ENCODE assay signal across 1 cellular context in the genomic region with DNA sequence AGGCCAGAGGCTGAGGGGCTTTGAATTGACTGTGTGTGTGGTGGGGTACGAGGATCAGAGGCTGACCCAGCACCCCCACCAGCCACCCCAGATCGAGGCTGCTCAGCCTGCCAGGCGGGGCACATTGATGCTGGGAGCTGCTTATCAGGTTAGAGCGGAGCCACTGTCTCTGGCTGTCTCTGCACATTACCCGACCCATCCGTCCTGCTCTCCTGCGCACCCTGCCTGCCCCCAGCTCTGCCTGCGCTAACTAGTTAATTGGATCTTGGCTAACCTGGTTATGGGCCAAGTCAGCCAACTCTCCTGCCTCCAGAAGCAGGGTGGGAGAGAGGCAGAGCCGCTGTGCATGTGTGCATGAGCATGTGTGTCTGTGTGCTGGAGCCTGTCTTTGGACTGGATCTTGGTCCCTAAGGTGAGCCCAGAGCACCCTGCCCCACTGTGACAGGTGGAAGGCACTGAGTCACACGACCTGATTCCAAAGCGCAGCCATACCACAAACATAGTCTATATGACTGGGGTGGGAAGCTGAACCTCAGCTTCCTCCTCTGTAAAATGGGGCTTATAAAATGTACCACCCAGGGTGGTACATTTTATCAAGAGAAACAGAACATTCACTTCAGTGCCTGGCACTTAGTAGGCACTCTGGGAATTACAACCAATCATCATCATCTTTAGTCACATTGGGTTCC.
TF ChIP-seq lines count a peak whose summit lies in the region.

No MANE protein-coding gene starts in this region.

TF ChIP-seq in K562, 482 proteins besides CTCF, POLR2A, EP300 and RAD21 (continued from another document):
- TF ChIP-seq, protein P1, sequence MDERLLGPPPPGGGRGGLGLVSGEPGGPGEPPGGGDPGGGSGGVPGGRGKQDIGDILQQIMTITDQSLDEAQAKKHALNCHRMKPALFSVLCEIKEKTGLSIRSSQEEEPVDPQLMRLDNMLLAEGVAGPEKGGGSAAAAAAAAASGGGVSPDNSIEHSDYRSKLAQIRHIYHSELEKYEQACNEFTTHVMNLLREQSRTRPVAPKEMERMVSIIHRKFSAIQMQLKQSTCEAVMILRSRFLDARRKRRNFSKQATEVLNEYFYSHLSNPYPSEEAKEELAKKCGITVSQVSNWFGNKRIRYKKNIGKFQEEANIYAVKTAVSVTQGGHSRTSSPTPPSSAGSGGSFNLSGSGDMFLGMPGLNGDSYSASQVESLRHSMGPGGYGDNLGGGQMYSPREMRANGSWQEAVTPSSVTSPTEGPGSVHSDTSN (CRISPR knock-in tag; IDR thresholded peaks at IDR 0.05; ENCODE audit: low read depth) = no peak
- TF ChIP-seq, protein P1 (tag; conservative IDR thresholded peaks at IDR 0.05; ENCODE audit: low read depth) = no peak
- TF ChIP-seq, protein P2, sequence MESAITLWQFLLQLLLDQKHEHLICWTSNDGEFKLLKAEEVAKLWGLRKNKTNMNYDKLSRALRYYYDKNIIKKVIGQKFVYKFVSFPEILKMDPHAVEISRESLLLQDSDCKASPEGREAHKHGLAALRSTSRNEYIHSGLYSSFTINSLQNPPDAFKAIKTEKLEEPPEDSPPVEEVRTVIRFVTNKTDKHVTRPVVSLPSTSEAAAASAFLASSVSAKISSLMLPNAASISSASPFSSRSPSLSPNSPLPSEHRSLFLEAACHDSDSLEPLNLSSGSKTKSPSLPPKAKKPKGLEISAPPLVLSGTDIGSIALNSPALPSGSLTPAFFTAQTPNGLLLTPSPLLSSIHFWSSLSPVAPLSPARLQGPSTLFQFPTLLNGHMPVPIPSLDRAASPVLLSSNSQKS (CRISPR knock-in tag; IDR thresholded peaks at IDR 0.05) = no peak
- TF ChIP-seq ZNF232 (CRISPR knock-in tag; IDR thresholded peaks at IDR 0.05) (no peak), SMARCA4 (IDR thresholded peaks at IDR 0.05) (no peak), NRF1 (conservative IDR thresholded peaks at IDR 0.05 in 1 of 2, IDR thresholded peaks at IDR 0.05 in 1 of 2) (peak; percentile 39 to 50; a peak in 2 of 4 replicates), DIDO1 (tag; IDR thresholded peaks at IDR 0.05; ENCODE audit: low read depth) (no peak), ELF4 (CRISPR knock-in tag; IDR thresholded peaks at IDR 0.05) (no peak), FUS (optimal IDR thresholded peaks at IDR 0.05; ENCODE audit: low read depth, low read length) (no peak), ZFPM2 (CRISPR knock-in tag; IDR thresholded peaks at IDR 0.05) (no peak)
- TF ChIP-seq, protein P3, sequence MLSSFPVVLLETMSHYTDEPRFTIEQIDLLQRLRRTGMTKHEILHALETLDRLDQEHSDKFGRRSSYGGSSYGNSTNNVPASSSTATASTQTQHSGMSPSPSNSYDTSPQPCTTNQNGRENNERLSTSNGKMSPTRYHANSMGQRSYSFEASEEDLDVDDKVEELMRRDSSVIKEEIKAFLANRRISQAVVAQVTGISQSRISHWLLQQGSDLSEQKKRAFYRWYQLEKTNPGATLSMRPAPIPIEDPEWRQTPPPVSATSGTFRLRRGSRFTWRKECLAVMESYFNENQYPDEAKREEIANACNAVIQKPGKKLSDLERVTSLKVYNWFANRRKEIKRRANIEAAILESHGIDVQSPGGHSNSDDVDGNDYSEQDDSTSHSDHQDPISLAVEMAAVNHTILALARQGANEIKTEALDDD (IDR thresholded peaks at IDR 0.05) = peak; percentile 95
